In the genomic region with DNA sequence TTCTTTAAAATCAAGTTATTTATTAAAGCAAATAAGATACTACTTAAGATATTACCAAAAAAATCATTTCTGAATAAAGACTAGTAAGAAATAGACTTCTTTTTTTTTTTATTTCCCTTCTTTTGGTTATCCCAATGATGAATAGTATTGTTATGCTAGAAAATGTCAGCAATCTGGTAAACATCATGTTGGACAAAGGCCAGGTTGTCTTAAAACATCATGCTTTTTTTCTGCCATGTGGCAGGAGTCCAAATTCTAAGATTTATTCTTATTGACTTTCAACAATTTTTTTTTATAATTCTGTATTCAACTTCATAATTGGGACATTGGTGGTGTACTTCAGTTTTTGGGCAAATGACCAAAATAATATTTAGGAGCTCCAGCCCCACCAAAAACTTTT, we compare ENCODE assay signal across 23 cellular contexts. TPM values are rescaled to one million over a fixed set of nuclear protein-coding genes. Genes with fewer than 3 reads are reported as not detected.
DNase-seq lines count a peak whose midpoint lies in the region; ATAC-seq and TF ChIP-seq lines count a peak whose summit lies in the region.
"Had no signal": no experiment of that assay in that cellular context is flagged by ENCODE, and none has a peak within 500 bp of the region (broad histone marks: within the 10 kb centered on the region; RNA-seq: fewer than 3 reads in every experiment).

No MANE protein-coding gene starts in this region.

- ATAC-seq in IMR-90 (ENCODE audit: low read depth) = no peak
- ATAC-seq: activated naive CD4-positive, alpha-beta T cell treated with anti-CD3 and anti-CD28 coated beads, Interleukin-2, amount 50 U/mL, for 72 hours; mucosa of descending colon had no signal

- peaks cover 20 to 48% of the 10 kb centered on the region in 2 experiments for H3K79me1 ChIP-seq in IMR-90 (ENCODE audit: low read depth in 1 of 2, low read length in 2 of 2)

- no peak overlapping the region for H3K9ac ChIP-seq in IMR-90 (ENCODE audit: low read depth, low read length)

- H2AK5ac ChIP-seq in IMR-90 (ENCODE audit: low read depth, low read length) = no peak overlapping the region

- POLR2A ChIA-PET in IMR-90 (lab: Charles Lee; ENCODE audit: unreplicated experiment) = no interaction called here

- H4K5ac ChIP-seq in IMR-90 (ENCODE audit: low read depth, low read length) = peak overlapping the region; percentile 48; the same call in 1 of the 2 replicates

- H3K36me3 ChIP-seq in IMR-90 (ENCODE audit: control insufficient read depth, insufficient read depth, low read length) (peaks cover 61% of the 10 kb centered on the region), breast epithelium (no peaks in the 10 kb centered on the region)
- H3K36me3 ChIP-seq: ascending aorta, gastrocnemius medialis, transverse colon had no signal

- no TSS peak for BruUV-seq in IMR-90 (replicated peaks; lab: Mats Ljungman, UMichigan)

- dilution Hi-C loops in IMR-90 (cut with HindIII; ENCODE audit: low sequenced_read_pairs, unreplicated experiment) = no loop called here

- no peak for TF ChIP-seq CTCF in IMR-90 (conservative IDR thresholded peaks at IDR 0.05; ENCODE audit: low read depth, low read length)
- TF ChIP-seq CTCF in breast epithelium (IDR thresholded peaks at IDR 0.05) = no peak

- peak overlapping the region; percentile 31; the same call in 1 of the 2 replicates for H3K23ac ChIP-seq in IMR-90 (ENCODE audit: low read depth, low read length)

- H3K4me2 ChIP-seq in IMR-90 (ENCODE audit: low read depth, low read length) = no peak overlapping the region

- H3K4me1 ChIP-seq in IMR-90 (ENCODE audit: control insufficient read depth, insufficient read depth, low read length) (peaks cover 8% of the 10 kb centered on the region), breast epithelium (no peaks in the 10 kb centered on the region)
- H3K4me1 ChIP-seq: ascending aorta, gastrocnemius medialis, transverse colon had no signal

- no peak overlapping the region for H3K4me3 ChIP-seq in IMR-90 (ENCODE audit: insufficient read depth, low read depth, low read length)
- H3K4me3 ChIP-seq in breast epithelium = peak overlapping the region in 2 of 3 donors; percentile 16 to 53
- H3K4me3 ChIP-seq: ascending aorta, mucosa of descending colon, transverse colon had no signal

- TF ChIP-seq POLR2A in IMR-90 (IDR thresholded peaks at IDR 0.05; ENCODE audit: low read depth, low read length) (no peak), breast epithelium (IDR thresholded peaks at IDR 0.05) (no peak)

- H3K4ac ChIP-seq in IMR-90 (ENCODE audit: low read depth, low read length) = no peak overlapping the region

- H2BK15ac ChIP-seq in IMR-90 (ENCODE audit: low read depth, low read length) = no peak overlapping the region

- CTCF ChIA-PET in IMR-90 (lab: Yijun Ruan, JAX) = no interaction called here

- H2BK5ac ChIP-seq in IMR-90 (ENCODE audit: low read depth, low read length, poor library complexity, severe bottlenecking) = no peak overlapping the region

- no peak overlapping the region for H3K14ac ChIP-seq in IMR-90 (replicated peaks; ENCODE audit: low read depth, low read length)

- intact Hi-C loops in IMR-90 (cut with micrococcal nuclease) (loop anchor here (2.0 kb wide), 1 partner anchor 61 kb away; the partner anchor contains the start of gene LUM), breast epithelium (cut with DNase I; ENCODE audit: low total_unique reads) (no loop called here)

- no peak overlapping the region; the same call in 1 of the 2 replicates for H3K27ac ChIP-seq in IMR-90 (ENCODE audit: insufficient read depth, low read length)
- no peak overlapping the region for H3K27ac ChIP-seq in breast epithelium
- H3K27ac ChIP-seq: ascending aorta, gastrocnemius medialis had no signal

- H2BK120ac ChIP-seq in IMR-90 (ENCODE audit: low read depth, low read length) = no peak overlapping the region

- peaks cover 5% of the 10 kb centered on the region for H3K9me1 ChIP-seq in IMR-90 (ENCODE audit: insufficient read depth, low read length)

- H3K18ac ChIP-seq in IMR-90 (ENCODE audit: low read depth, low read length) = peak overlapping the region; percentile 64; the same call in 1 of the 2 replicates

- no peak overlapping the region for H4K8ac ChIP-seq in IMR-90 (ENCODE audit: low read depth in 2 of 2, low read length in 2 of 2)

- H3K9me3 ChIP-seq in IMR-90 (ENCODE audit: control insufficient read depth, insufficient read depth, low read length) (peaks cover 6% of the 10 kb centered on the region), breast epithelium (no peaks in the 10 kb centered on the region)
- H3K9me3 ChIP-seq: ascending aorta, gastrocnemius medialis, mucosa of descending colon had no signal

- H2AFZ ChIP-seq in IMR-90 (replicated peaks; ENCODE audit: low read length, poor library complexity) = no peak overlapping the region

- H3K27me3 ChIP-seq in IMR-90 (ENCODE audit: control insufficient read depth, insufficient read depth, low read length) = no peaks in the 10 kb centered on the region
- H3K27me3 ChIP-seq in breast epithelium = no peaks in the 10 kb centered on the region
- H3K27me3 ChIP-seq: ascending aorta, gastrocnemius medialis, transverse colon had no signal

- no peak overlapping the region for H2BK20ac ChIP-seq in IMR-90 (ENCODE audit: low read depth, low read length)

- H4K91ac ChIP-seq in IMR-90 (ENCODE audit: insufficient read depth, low read depth, low read length) = no peak overlapping the region

- peaks cover 9% of the 10 kb centered on the region; the same call in 1 of the 2 replicates for H4K20me1 ChIP-seq in IMR-90 (ENCODE audit: insufficient read depth, low read length)

- in situ Hi-C loops in IMR-90 (cut with MboI; ENCODE audit: low sequenced_read_pairs) = no loop called here

- peak overlapping the region; percentile 33; the same call in 1 of the 2 replicates for H3K56ac ChIP-seq in IMR-90 (ENCODE audit: extremely low read depth, insufficient read depth, low read length)

- no peak overlapping the region for H2AK9ac ChIP-seq in IMR-90 (replicated peaks; ENCODE audit: low read depth, low read length, poor library complexity)

- peak; percentile 38 for DNase-seq in COR-L47 (lab: John Stamatoyannopoulos, UW)
- no peak for DNase-seq in IMR-90
- no peak for DNase-seq in breast epithelium (ENCODE audit: low spot score in 2 of 2)
- peak; percentile 38 for DNase-seq in iris pigment epithelial cell (ENCODE audit: low read depth)
- no peak for DNase-seq in islet precursor cell
- DNase-seq in NCI-H1930 (lab: John Stamatoyannopoulos, UW) = no peak
- DNase-seq in GM03348 (ENCODE audit: low spot score) = no peak
- DNase-seq in T1000 (lab: John Stamatoyannopoulos, UW) = no peak
- DNase-seq: activated B cell treated with CpG ODN at 0.5 μM for 24 hours; CD4-positive, CD25-positive, alpha-beta regulatory T cell; central memory CD4-positive, alpha-beta T cell; EL; gastrocnemius medialis; H9; hypothalamus; mucosa of descending colon; NCI-H1417; NCI-H526; SW 1271; transverse colon had no signal

- no peak for TF ChIP-seq RAD21 in IMR-90 (IDR thresholded peaks at IDR 0.05; ENCODE audit: low read length)

TF ChIP-seq in IMR-90, 13 proteins besides CTCF, POLR2A, EP300 and RAD21:
- no peak for TF ChIP-seq MXI1 (IDR thresholded peaks at IDR 0.05; ENCODE audit: borderline replicate concordance, low read depth, low read length)
- TF ChIP-seq FOS (IDR thresholded peaks at IDR 0.05; ENCODE audit: low read depth, low read length) = no peak
- TF ChIP-seq SMC3 (IDR thresholded peaks at IDR 0.05; ENCODE audit: low read depth, low read length) = no peak
- TF ChIP-seq BHLHE40 (IDR thresholded peaks at IDR 0.05; ENCODE audit: low read depth, low read length) = no peak
- no peak for TF ChIP-seq CEBPB (IDR thresholded peaks at IDR 0.05; ENCODE audit: low read depth, low read length)
- no peak for TF ChIP-seq RCOR1 (IDR thresholded peaks at IDR 0.05; ENCODE audit: insufficient replicate concordance, low read length)
- no peak for TF ChIP-seq NFE2L2 (IDR thresholded peaks at IDR 0.05; ENCODE audit: low read depth, low read length)
- TF ChIP-seq RFX5 (IDR thresholded peaks at IDR 0.05; ENCODE audit: low read depth, low read length) = no peak
- no peak for TF ChIP-seq ELK1 (IDR thresholded peaks at IDR 0.05; ENCODE audit: borderline replicate concordance, low read depth, low read length)
- TF ChIP-seq MAFK (IDR thresholded peaks at IDR 0.05; ENCODE audit: low read depth, low read length) = no peak
- no peak for TF ChIP-seq MAZ (IDR thresholded peaks at IDR 0.05; ENCODE audit: borderline replicate concordance, low read depth, low read length)
- TF ChIP-seq, protein P1, sequence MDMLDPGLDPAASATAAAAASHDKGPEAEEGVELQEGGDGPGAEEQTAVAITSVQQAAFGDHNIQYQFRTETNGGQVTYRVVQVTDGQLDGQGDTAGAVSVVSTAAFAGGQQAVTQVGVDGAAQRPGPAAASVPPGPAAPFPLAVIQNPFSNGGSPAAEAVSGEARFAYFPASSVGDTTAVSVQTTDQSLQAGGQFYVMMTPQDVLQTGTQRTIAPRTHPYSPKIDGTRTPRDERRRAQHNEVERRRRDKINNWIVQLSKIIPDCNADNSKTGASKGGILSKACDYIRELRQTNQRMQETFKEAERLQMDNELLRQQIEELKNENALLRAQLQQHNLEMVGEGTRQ (IDR thresholded peaks at IDR 0.05; ENCODE audit: low read depth, low read length) = no peak
- TF ChIP-seq CHD1 (IDR thresholded peaks at IDR 0.05; ENCODE audit: low read depth, low read length) = no peak

RNA-seq across cellular contexts. Expression of gene DCN, which starts 10.6 kb away (rescaled TPM):
- 223 and 241 TPM in 2 replicates for total RNA-seq in IMR-90 (2012; rRNA removed)
- polyA plus RNA-seq in IMR-90 (2012; rRNA removed) = 792 and 965 TPM in 2 replicates
- 379 and 539 TPM in 2 replicates for polyA plus RNA-seq in IMR-90 (2012; cell fraction: cytosol; rRNA removed)
- polyA plus RNA-seq in IMR-90 (2012; cell fraction: nucleus; rRNA removed; ENCODE audit: low replicate concordance) = 63.3 and 526 TPM in 2 replicates
- total RNA-seq in breast epithelium = 1,000 to 10,000 TPM; 1,081 to 4,374 (median 1,702) TPM
- total RNA-seq: activated B cell treated with CpG ODN at 0.5 μM for 24 hours; activated naive CD4-positive, alpha-beta T cell treated with anti-CD3 and anti-CD28 coated beads, Interleukin-2, amount 50 U/mL, for 72 hours; CD4-positive, CD25-positive, alpha-beta regulatory T cell; H9 had no signal
- polyA plus RNA-seq: CD4-positive, CD25-positive, alpha-beta regulatory T cell; IgD-negative memory B cell had no signal

Comparison
In these comparisons a context has a peak if more than half of its experiments do, and no peak if none do; other contexts are left out.
1. DNase-seq: peak in COR-L47 (single experiment) and iris pigment epithelial cell (single experiment); none in IMR-90 (single experiment), breast epithelium (0 of 2), islet precursor cell (single experiment), NCI-H1930 (0 of 2), GM03348 (single experiment) and T1000 (single experiment).